22 cellular contexts compared by ENCODE assay signal in the genomic region with DNA sequence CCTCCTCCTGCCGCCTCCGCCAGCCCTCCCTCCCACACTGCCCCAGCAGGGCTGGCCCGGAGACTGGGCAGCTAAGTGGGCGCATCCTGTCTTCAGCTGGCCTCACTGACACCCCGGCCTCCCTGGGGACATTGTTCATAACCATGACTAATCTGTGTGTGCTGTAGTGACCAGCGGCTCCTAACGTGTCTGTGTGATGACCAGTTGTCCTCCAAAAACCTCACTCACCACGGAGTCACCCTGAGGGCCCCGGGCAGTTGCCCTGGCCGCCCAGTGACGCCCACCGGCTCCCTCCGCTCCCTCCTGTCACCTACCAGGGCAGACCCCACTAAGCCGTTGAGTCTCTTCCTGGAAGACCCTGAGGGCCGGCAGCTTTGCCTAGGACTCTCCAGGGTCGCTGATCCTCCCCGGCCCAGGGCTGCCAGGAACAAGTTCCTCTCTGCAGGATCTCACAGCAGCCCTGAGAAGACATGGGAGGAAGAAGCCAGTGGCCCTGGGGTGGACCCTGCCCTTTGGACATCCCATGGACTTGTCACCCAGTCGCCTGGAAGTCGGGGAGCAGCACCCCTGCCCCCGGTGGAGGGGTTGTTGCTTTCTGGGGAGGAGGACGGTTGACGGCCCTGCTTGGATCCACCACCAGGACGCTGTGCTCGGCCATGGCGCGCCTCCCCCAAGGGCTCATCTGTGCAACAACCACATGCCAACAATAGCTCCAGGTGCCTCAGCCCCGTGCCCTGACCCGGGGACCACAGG.
DNase-seq lines count a peak whose midpoint lies in the region; ATAC-seq, FAIRE-seq and TF ChIP-seq lines count a peak whose summit lies in the region.
"Had no signal": no experiment of that assay in that cellular context is flagged by ENCODE, and none has a peak within 500 bp of the region (broad histone marks: within the 10 kb centered on the region; RNA-seq: fewer than 3 reads in every experiment).

No MANE protein-coding gene starts in this region.

- TF ChIP-seq CTCF in heart right ventricle (IDR thresholded peaks at IDR 0.05), result no peak

- H3K36me3 Mint-ChIP-seq in activated naive CD4-positive, alpha-beta T cell treated with anti-CD3 and anti-CD28 coated beads, Interleukin-2, amount 50 U/mL, for 72 hours, result no peaks in the 10 kb centered on the region
- H3K36me3 Mint-ChIP-seq: activated naive CD4-positive, alpha-beta T cell treated with anti-CD3 and anti-CD28 coated beads, Interleukin-2, amount 50 U/mL, for 24 hours had no signal

- H3K4me3 ChIP-seq in heart right ventricle, result no peak overlapping the region
- H3K4me3 ChIP-seq: lung, uterus had no signal

- peaks cover 0 to 14% (median 0%) of the 10 kb centered on the region in 7 donors for H3K27me3 ChIP-seq in heart right ventricle
- H3K27me3 ChIP-seq: uterus had no signal

- H3K9me3 ChIP-seq in heart right ventricle, result no peaks in the 10 kb centered on the region
- H3K9me3 ChIP-seq: uterus had no signal

- DNase-seq in cardiac septum (ENCODE audit: low spot score), result peak; percentile 73
- no peak for DNase-seq in heart right ventricle
- peak; percentile 55 for DNase-seq in RCC 7860 (ENCODE audit: low spot score)
- DNase-seq in fibroblast of peridontal ligament (ENCODE audit: extremely low read depth), result peak; percentile 19
- peak; percentile 47 for DNase-seq in stromal cell of bone marrow (ENCODE audit: low read depth)
- DNase-seq in activated naive CD4-positive, alpha-beta T cell treated with anti-CD3 and anti-CD28 coated beads, Interleukin-2, amount 50 U/mL, for 72 hours (ENCODE audit: low spot score in 2 of 2), result no peak
- DNase-seq in stimulated activated CD4-positive, alpha-beta T cell treated with anti-CD3 and anti-CD28 coated beads, Interleukin-4, amount 100 ng/mL, for 4 hours, result no peak
- DNase-seq in GM12891 (ENCODE audit: insufficient read length, low spot score), result no peak
- DNase-seq: activated CD4-positive, alpha-beta T cell treated with anti-CD3 and anti-CD28 coated beads for 4 hours; hypothalamus; NCI-H1105; NCI-H2107; retina; stimulated activated CD4-positive, alpha-beta T cell treated with anti-CD3 and anti-CD28 coated beads, Interleukin-15, amount 100 ng/mL, for 24 hours; uterus had no signal

- no peak for TF ChIP-seq POLR2A in GM12891 (IDR thresholded peaks at IDR 0.05; ENCODE audit: low read depth, low read length)

- no peak overlapping the region for H3K27ac ChIP-seq in heart right ventricle
- H3K27ac ChIP-seq: 22Rv1, KMS-11, uterus had no signal

- ATAC-seq in heart right ventricle, result no peak
- no peak for ATAC-seq in activated naive CD4-positive, alpha-beta T cell treated with anti-CD3 and anti-CD28 coated beads, Interleukin-2, amount 50 U/mL, for 72 hours

- H3K27ac Mint-ChIP-seq in activated naive CD4-positive, alpha-beta T cell treated with anti-CD3 and anti-CD28 coated beads, Interleukin-2, amount 50 U/mL, for 72 hours, result no peak overlapping the region
- H3K27ac Mint-ChIP-seq: activated naive CD4-positive, alpha-beta T cell treated with anti-CD3 and anti-CD28 coated beads, Interleukin-2, amount 50 U/mL, for 24 hours had no signal

- H3K36me3 ChIP-seq in heart right ventricle, result peaks cover 0 to 23% (median 0%) of the 10 kb centered on the region in 9 donors
- H3K36me3 ChIP-seq: uterus had no signal

- WGBS in heart right ventricle, 2 donors, result 88 to 91% methylated on average over 27 to 28 of the region's 28 CpGs

- intact Hi-C loops in cardiac septum (cut with DNase I), result loop anchor here (5.0 kb wide), 1 partner anchor 189 kb away; no protein-coding TSS in a partner anchor
- intact Hi-C loops in heart right ventricle (cut with DNase I), result loop anchor here in 8 of 10 donors (5.0 to 10.0 kb wide), 6 partner anchors 54 to 281 kb away; no protein-coding TSS in a partner anchor

- H3K9me3 Mint-ChIP-seq in activated naive CD4-positive, alpha-beta T cell treated with anti-CD3 and anti-CD28 coated beads, Interleukin-2, amount 50 U/mL, for 72 hours, result no peaks in the 10 kb centered on the region
- H3K9me3 Mint-ChIP-seq: activated naive CD4-positive, alpha-beta T cell treated with anti-CD3 and anti-CD28 coated beads, Interleukin-2, amount 50 U/mL, for 24 hours had no signal

- H3K4me1 ChIP-seq in heart right ventricle, result peaks cover 0 to 27% (median 22%) of the 10 kb centered on the region in 9 donors
- H3K4me1 ChIP-seq: uterus had no signal

- FAIRE-seq in RCC 7860 (lab: Jason Lieb, UNC) (no peak), GM12891 (lab: Jason Lieb, UNC) (no peak)
- FAIRE-seq: colon, D721Med, keratinocyte had no signal

TF ChIP-seq in GM12891, 5 proteins besides CTCF, POLR2A, EP300 and RAD21:
- TF ChIP-seq PAX5 (IDR thresholded peaks at IDR 0.05; ENCODE audit: insufficient read depth, low read length, severe bottlenecking), result no peak
- no peak for TF ChIP-seq TAF1 (IDR thresholded peaks at IDR 0.05; ENCODE audit: low read depth, low read length)
- TF ChIP-seq SPI1 (IDR thresholded peaks at IDR 0.05; ENCODE audit: low read depth, low read length), result no peak
- TF ChIP-seq POLR2AphosphoS5 (IDR thresholded peaks at IDR 0.05; ENCODE audit: low read depth, low read length), result no peak
- no peak for TF ChIP-seq POU2F2 (IDR thresholded peaks at IDR 0.05; ENCODE audit: low read depth, low read length)

Comparison
In these comparisons a context has a peak if more than half of its experiments do, and no peak if none do; other contexts are left out.
1. DNase-seq: peak in cardiac septum (single experiment), RCC 7860 (single experiment), fibroblast of peridontal ligament (single experiment) and stromal cell of bone marrow (single experiment); none in heart right ventricle (0 of 2), activated naive CD4-positive, alpha-beta T cell treated with anti-CD3 and anti-CD28 coated beads, Interleukin-2, amount 50 U/mL, for 72 hours (0 of 2), stimulated activated CD4-positive, alpha-beta T cell treated with anti-CD3 and anti-CD28 coated beads, Interleukin-4, amount 100 ng/mL, for 4 hours (0 of 2) and GM12891 (single experiment).